Comparison of ENCODE assay signal across 1 cellular context in the genomic region with DNA sequence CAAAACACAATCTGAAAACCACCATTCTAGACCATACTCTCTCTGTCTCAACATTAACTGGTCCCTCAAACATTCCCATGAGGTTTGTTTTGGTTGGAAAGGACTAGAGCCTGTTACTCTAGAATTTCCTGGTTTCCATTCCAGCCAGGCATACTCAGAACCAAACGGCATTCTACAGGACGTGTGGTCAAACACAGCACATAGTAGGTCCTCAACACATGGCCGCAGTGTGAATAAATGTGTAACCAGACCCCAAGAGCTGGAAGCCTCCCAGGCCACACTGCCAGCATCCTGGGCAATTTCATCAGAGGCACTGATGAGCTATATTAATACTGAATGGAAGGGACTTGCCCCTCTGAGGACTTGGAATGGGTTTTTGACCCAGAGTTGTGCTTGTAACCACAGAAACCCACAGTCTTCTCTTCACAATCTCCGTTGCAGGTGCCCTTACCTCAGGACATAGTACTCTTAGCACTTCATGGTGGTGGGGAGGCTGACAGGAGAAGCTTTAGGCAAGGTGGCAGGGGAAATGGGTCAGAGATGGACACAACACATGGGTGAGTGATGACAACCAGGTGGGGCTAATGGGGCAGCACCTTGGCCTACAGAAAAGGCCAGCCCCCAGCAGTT.
TF ChIP-seq lines count a peak whose summit lies in the region.

No MANE protein-coding gene starts in this region.

TF ChIP-seq in GM12878, 131 proteins besides CTCF, POLR2A, EP300 and RAD21:
- TF ChIP-seq ELK1 (IDR thresholded peaks at IDR 0.05; ENCODE audit: low read depth, low read length), result no peak
- 0 out of 2 replicates have a peak, but pooled peaks have one; percentile 26 for TF ChIP-seq EED (IDR thresholded peaks at IDR 0.05; ENCODE audit: low read depth)
- no peak for TF ChIP-seq SMC3 (IDR thresholded peaks at IDR 0.05; ENCODE audit: borderline replicate concordance, low read length)
- peak; percentile 86 for TF ChIP-seq DPF2 (IDR thresholded peaks at IDR 0.05)
- no peak for TF ChIP-seq ASH2L (IDR thresholded peaks at IDR 0.05; ENCODE audit: borderline replicate concordance, low read depth)
- no peak for TF ChIP-seq CHD4 (IDR thresholded peaks at IDR 0.05)
- no peak for TF ChIP-seq GATAD2B (conservative IDR thresholded peaks at IDR 0.05; ENCODE audit: low read depth)
- TF ChIP-seq TAF1 (IDR thresholded peaks at IDR 0.05; ENCODE audit: borderline replicate concordance, low read depth, low read length), result no peak
- TF ChIP-seq, protein P1, sequence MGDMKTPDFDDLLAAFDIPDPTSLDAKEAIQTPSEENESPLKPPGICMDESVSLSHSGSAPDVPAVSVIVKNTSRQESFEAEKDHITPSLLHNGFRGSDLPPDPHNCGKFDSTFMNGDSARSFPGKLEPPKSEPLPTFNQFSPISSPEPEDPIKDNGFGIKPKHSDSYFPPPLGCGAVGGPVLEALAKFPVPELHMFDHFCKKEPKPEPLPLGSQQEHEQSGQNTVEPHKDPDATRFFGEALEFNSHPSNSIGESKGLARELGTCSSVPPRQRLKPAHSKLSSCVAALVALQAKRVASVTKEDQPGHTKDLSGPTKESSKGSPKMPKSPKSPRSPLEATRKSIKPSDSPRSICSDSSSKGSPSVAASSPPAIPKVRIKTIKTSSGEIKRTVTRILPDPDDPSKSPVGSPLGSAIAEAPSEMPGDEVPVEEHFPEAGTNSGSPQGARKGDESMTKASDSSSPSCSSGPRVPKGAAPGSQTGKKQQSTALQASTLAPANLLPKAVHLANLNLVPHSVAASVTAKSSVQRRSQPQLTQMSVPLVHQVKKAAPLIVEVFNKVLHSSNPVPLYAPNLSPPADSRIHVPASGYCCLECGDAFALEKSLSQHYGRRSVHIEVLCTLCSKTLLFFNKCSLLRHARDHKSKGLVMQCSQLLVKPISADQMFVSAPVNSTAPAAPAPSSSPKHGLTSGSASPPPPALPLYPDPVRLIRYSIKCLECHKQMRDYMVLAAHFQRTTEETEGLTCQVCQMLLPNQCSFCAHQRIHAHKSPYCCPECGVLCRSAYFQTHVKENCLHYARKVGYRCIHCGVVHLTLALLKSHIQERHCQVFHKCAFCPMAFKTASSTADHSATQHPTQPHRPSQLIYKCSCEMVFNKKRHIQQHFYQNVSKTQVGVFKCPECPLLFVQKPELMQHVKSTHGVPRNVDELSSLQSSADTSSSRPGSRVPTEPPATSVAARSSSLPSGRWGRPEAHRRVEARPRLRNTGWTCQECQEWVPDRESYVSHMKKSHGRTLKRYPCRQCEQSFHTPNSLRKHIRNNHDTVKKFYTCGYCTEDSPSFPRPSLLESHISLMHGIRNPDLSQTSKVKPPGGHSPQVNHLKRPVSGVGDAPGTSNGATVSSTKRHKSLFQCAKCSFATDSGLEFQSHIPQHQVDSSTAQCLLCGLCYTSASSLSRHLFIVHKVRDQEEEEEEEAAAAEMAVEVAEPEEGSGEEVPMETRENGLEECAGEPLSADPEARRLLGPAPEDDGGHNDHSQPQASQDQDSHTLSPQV (IDR thresholded peaks at IDR 0.05), result no peak
- TF ChIP-seq JUND (IDR thresholded peaks at IDR 0.05; ENCODE audit: low read depth, low read length), result no peak
- TF ChIP-seq BMI1 (IDR thresholded peaks at IDR 0.05; ENCODE audit: borderline replicate concordance), result no peak
- no peak for TF ChIP-seq ZNF207 (IDR thresholded peaks at IDR 0.05; ENCODE audit: borderline replicate concordance)
- TF ChIP-seq RUNX3 (IDR thresholded peaks at IDR 0.05; ENCODE audit: low read length), result peak; percentile 66
- TF ChIP-seq PRDM15 (CRISPR knock-in tag; IDR thresholded peaks at IDR 0.05), result no peak
- no peak for TF ChIP-seq HDAC6 (IDR thresholded peaks at IDR 0.05; ENCODE audit: unreplicated experiment)
- TF ChIP-seq YY1 (IDR thresholded peaks at IDR 0.05; ENCODE audit: low read depth, low read length), result no peak
- no peak for TF ChIP-seq BCLAF1 (IDR thresholded peaks at IDR 0.05)
- no peak for TF ChIP-seq NKRF (conservative IDR thresholded peaks at IDR 0.05)
- no peak for TF ChIP-seq EZH2 (IDR thresholded peaks at IDR 0.05; ENCODE audit: borderline replicate concordance, control insufficient read depth, low read depth, low read length)
- TF ChIP-seq MEF2A (IDR thresholded peaks at IDR 0.05; ENCODE audit: insufficient read depth, low read depth, low read length), result no peak
- TF ChIP-seq, protein P2, sequence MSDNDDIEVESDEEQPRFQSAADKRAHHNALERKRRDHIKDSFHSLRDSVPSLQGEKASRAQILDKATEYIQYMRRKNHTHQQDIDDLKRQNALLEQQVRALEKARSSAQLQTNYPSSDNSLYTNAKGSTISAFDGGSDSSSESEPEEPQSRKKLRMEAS (IDR thresholded peaks at IDR 0.05; ENCODE audit: low read depth, low read length), result no peak
- TF ChIP-seq RCOR1 (conservative IDR thresholded peaks at IDR 0.05; ENCODE audit: low read depth, low read length), result no peak
- TF ChIP-seq CUX1 (IDR thresholded peaks at IDR 0.05; ENCODE audit: insufficient replicate concordance, low read depth, low read length), result no peak
- TF ChIP-seq, protein P3, sequence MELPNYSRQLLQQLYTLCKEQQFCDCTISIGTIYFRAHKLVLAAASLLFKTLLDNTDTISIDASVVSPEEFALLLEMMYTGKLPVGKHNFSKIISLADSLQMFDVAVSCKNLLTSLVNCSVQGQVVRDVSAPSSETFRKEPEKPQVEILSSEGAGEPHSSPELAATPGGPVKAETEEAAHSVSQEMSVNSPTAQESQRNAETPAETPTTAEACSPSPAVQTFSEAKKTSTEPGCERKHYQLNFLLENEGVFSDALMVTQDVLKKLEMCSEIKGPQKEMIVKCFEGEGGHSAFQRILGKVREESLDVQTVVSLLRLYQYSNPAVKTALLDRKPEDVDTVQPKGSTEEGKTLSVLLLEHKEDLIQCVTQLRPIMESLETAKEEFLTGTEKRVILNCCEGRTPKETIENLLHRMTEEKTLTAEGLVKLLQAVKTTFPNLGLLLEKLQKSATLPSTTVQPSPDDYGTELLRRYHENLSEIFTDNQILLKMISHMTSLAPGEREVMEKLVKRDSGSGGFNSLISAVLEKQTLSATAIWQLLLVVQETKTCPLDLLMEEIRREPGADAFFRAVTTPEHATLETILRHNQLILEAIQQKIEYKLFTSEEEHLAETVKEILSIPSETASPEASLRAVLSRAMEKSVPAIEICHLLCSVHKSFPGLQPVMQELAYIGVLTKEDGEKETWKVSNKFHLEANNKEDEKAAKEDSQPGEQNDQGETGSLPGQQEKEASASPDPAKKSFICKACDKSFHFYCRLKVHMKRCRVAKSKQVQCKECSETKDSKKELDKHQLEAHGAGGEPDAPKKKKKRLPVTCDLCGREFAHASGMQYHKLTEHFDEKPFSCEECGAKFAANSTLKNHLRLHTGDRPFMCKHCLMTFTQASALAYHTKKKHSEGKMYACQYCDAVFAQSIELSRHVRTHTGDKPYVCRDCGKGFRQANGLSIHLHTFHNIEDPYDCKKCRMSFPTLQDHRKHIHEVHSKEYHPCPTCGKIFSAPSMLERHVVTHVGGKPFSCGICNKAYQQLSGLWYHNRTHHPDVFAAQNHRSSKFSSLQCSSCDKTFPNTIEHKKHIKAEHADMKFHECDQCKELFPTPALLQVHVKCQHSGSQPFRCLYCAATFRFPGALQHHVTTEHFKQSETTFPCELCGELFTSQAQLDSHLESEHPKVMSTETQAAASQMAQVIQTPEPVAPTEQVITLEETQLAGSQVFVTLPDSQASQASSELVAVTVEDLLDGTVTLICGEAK (IDR thresholded peaks at IDR 0.05; ENCODE audit: borderline replicate concordance), result no peak
- TF ChIP-seq ZBED1 (IDR thresholded peaks at IDR 0.05; ENCODE audit: borderline replicate concordance), result no peak
TF ChIP-seq in GM12878: peak in this region for 3.
